In the genomic region with DNA sequence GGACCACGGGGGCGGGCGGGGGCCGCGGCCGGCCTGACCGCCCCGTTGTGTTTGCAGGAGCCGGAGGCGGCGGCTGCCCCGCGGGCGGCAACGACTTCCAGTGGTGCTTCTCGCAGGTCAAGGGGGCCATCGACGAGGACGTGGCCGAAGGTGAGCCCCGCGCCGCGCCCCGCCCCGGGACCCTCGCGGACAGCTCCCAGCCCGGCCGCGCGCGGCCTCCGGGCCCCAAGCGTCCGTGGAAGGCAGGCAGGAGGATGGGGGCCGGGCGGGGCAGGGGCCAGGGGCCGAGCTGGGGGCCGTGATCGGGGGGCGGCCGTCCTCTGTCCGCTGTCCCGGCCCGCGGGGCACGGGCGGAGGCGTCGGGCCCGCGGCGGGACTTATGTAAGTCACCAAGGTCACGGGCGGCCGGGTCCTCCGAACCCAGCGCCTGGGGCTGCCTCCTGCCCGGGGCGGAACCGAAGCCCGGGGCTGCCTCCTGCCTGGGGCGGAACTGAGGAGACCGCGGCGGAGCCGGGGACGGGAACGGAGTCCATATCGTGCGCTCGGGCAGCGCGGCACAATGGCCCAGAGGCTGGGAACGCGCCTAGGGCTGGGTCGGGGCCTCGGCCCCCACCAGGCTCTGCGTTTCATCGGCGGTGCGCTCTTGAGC, we compare ENCODE assay signal across 1 cellular context.
TF ChIP-seq lines count a peak whose summit lies in the region.

No MANE protein-coding gene starts in this region.

TF ChIP-seq in SK-N-SH, 30 proteins besides CTCF, POLR2A, EP300 and RAD21 (continued from another document):
- TF ChIP-seq CHD2 (IDR thresholded peaks at IDR 0.05; ENCODE audit: low read length, partially characterized antibody): no peak
- TF ChIP-seq, protein P1, sequence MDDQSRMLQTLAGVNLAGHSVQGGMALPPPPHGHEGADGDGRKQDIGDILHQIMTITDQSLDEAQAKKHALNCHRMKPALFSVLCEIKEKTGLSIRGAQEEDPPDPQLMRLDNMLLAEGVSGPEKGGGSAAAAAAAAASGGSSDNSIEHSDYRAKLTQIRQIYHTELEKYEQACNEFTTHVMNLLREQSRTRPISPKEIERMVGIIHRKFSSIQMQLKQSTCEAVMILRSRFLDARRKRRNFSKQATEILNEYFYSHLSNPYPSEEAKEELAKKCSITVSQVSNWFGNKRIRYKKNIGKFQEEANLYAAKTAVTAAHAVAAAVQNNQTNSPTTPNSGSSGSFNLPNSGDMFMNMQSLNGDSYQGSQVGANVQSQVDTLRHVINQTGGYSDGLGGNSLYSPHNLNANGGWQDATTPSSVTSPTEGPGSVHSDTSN (IDR thresholded peaks at IDR 0.05): no peak
